Comparison of ENCODE assay signal across 7 cellular contexts in genomic region chr6:68728124-68728523, GRCh38.
"Had no signal": no experiment of that assay in that cellular context is flagged by ENCODE, and none has a peak within 500 bp of the region (broad histone marks: within the 10 kb centered on the region; RNA-seq: fewer than 3 reads in every experiment).

No MANE protein-coding gene starts in this region.

- DNase-seq: activated CD4-positive, alpha-beta T cell treated with anti-CD3 and anti-CD28 coated beads for 48 hours; activated naive CD4-positive, alpha-beta T cell; effector memory CD8-positive, alpha-beta T cell; immature natural killer cell; left colon; stimulated activated CD4-positive, alpha-beta T cell treated with anti-CD3 and anti-CD28 coated beads, Interleukin-4, amount 100 ng/mL, for 1 hour; T1000 had no signal
